8 cellular contexts compared by ENCODE assay signal in genomic region chr5:90996089-90996488, GRCh38.
"Had no signal": no experiment of that assay in that cellular context is flagged by ENCODE, and none has a peak within 500 bp of the region (broad histone marks: within the 10 kb centered on the region; RNA-seq: fewer than 3 reads in every experiment).

No MANE protein-coding gene starts in this region.

- FAIRE-seq: G401.6, GM12878, GM12891, GM12892, GM18507, GM19239 had no signal

- DNase-seq: GDM1, GF-D8 had no signal

- ATAC-seq: GM12878 had no signal

- H3K4me3 ChIP-seq: GM12878 had no signal
